23 cellular contexts compared by ENCODE assay signal in genomic region chr10:42859256-42859655, GRCh38.
"Had no signal": no experiment of that assay in that cellular context is flagged by ENCODE, and none has a peak within 500 bp of the region (broad histone marks: within the 10 kb centered on the region; RNA-seq: fewer than 3 reads in every experiment).

No MANE protein-coding gene starts in this region.

- H3K4me3 ChIP-seq: neural progenitor cell, pancreas, psoas muscle, right lobe of liver, sigmoid colon, stomach, thoracic aorta, thyroid gland, tibial nerve, upper lobe of right lung, uterus had no signal

- H3K36me3 ChIP-seq: neural progenitor cell, pancreas, right lobe of liver, sigmoid colon, stomach, thoracic aorta, thyroid gland, tibial nerve, upper lobe of right lung, uterus had no signal

- H3K9me3 ChIP-seq: pancreas, psoas muscle, right lobe of liver, sigmoid colon, stomach, thoracic aorta, thyroid gland, tibial nerve, upper lobe of right lung, uterus had no signal

- H2AFZ ChIP-seq: neural progenitor cell had no signal

- H3K9ac ChIP-seq: neural progenitor cell had no signal

- H3K4me1 ChIP-seq: neural progenitor cell, pancreas, psoas muscle, right lobe of liver, sigmoid colon, stomach, thyroid gland, tibial nerve, upper lobe of right lung, uterus had no signal

- ATAC-seq: naive thymus-derived CD4-positive, alpha-beta T cell; natural killer cell; pancreas; psoas muscle; right cardiac atrium; right lobe of liver; stimulated activated effector memory CD8-positive, alpha-beta T cell treated with anti-CD3 and anti-CD28 coated beads, Interleukin-12 subunit alpha, Interleukin-12 subunit beta, amount 100 ng/mL, for 72 hours; stimulated activated naive B cell treated with anti-CD40 and anti-IgM and Interleukin-4, amounts not matched to agents 10 μg/mL and 1 μg/mL and 100 μg/mL, for 72 hours; upper lobe of right lung had no signal

- H3K27ac ChIP-seq: neural progenitor cell, pancreas, psoas muscle, right lobe of liver, sigmoid colon, stomach, thoracic aorta, thyroid gland, tibial nerve, upper lobe of right lung, uterus had no signal

- H3K27me3 ChIP-seq: neural progenitor cell, thyroid gland, uterus had no signal

- DNase-seq: naive thymus-derived CD4-positive, alpha-beta T cell; natural killer cell; occipital lobe; psoas muscle; right cardiac atrium; right lobe of liver; sigmoid colon; small intestine; stimulated activated CD4-positive, alpha-beta T cell treated with anti-CD3 and anti-CD28 coated beads, Interleukin-15, amount 100 ng/mL, for 24 hours; stimulated activated CD4-positive, alpha-beta T cell treated with anti-CD3 and anti-CD28 coated beads, Interleukin-2, amount 100 ng/mL, for 24 hours; stimulated activated CD4-positive, alpha-beta T cell treated with anti-CD3 and anti-CD28 coated beads, Interleukin-2, amount 100 ng/mL, for 48 hours; stimulated activated CD4-positive, alpha-beta T cell treated with anti-CD3 and anti-CD28 coated beads, Interleukin-4, amount 100 ng/mL, for 24 hours; stimulated activated naive B cell treated with anti-CD40 and anti-IgM and Interleukin-4, amounts not matched to agents 10 μg/mL and 1 μg/mL and 100 μg/mL, for 72 hours; stimulated activated naive CD4-positive, alpha-beta T cell treated with Interleukin-2 at 50 U/mL for 16 hours; stomach; thyroid gland; upper lobe of right lung; uterus had no signal

- H3K4me2 ChIP-seq: neural progenitor cell had no signal
